In genomic region chr2:189661148-189661956, GRCh38 we compare ENCODE assay signal across 8 cellular contexts. TPM values are rescaled to one million over a fixed set of nuclear protein-coding genes. Genes with fewer than 3 reads are reported as not detected.
DNase-seq lines count a peak whose midpoint lies in the region; ATAC-seq lines count a peak whose summit lies in the region.

Gene ASNSD1, plus strand, starts transcription at chr2:189661459. Its CDS starts 4,674 bp downstream, at chr2:189666133.

- H3K9me3 ChIP-seq in endocrine pancreas (ENCODE audit: control insufficient read depth, low read length) (no peaks in the 10 kb centered on the region), mesenchymal stem cell (ENCODE audit: control insufficient read depth, low read length) (no peaks in the 10 kb centered on the region)

- H3K79me1 ChIP-seq in mesenchymal stem cell (replicated peaks; ENCODE audit: low read length, poor library complexity, severe bottlenecking), result peaks cover 8% of the 10 kb centered on the region

- H2AK5ac ChIP-seq in mesenchymal stem cell (ENCODE audit: low read length, severe bottlenecking), result no peak within 1 kb of the TSS

- DNase-seq in Caki2 (ENCODE audit: low read depth) (peak; percentile 99), HT1080 (ENCODE audit: low read depth) (peak; percentile 99), NOMO-1 (lab: John Stamatoyannopoulos, UW; ENCODE audit: unreplicated experiment in 2 of 2) (peak; percentile 98 to 100), mesenchymal stem cell (peak; percentile 99)
- peak; percentile 97 to 99 for DNase-seq in activated CD8-positive, alpha-beta memory T cell treated with anti-CD3 and anti-CD28 coated beads for 4 hours (ENCODE audit: low read depth in 2 of 2)
- DNase-seq in stimulated activated CD8-positive, alpha-beta memory T cell treated with anti-CD3 and anti-CD28 coated beads, Interleukin-12 subunit alpha, Interleukin-12 subunit beta, amount 100 ng/mL, for 4 hours (ENCODE audit: low read depth), result peak; percentile 98

- H3K23ac ChIP-seq in mesenchymal stem cell (ENCODE audit: low read length in 2 of 2), result peak within 1 kb of the TSS in 1 of 2 experiments; percentile 89

- peak within 1 kb of the TSS; percentile 89 for H2BK15ac ChIP-seq in mesenchymal stem cell (ENCODE audit: low read depth, poor library complexity, severe bottlenecking)

- WGBS in mesenchymal stem cell, result under 1% methylated on average over 45 of the region's 46 CpGs

- peak within 1 kb of the TSS; percentile 50 for H3K27ac ChIP-seq in mesenchymal stem cell (ENCODE audit: low read length, poor library complexity, severe bottlenecking)

- peak within 1 kb of the TSS; percentile 92 to 99 for H3K18ac ChIP-seq in mesenchymal stem cell (ENCODE audit: low read depth in 1 of 2, low read length in 2 of 2)

- H3K14ac ChIP-seq in mesenchymal stem cell (ENCODE audit: low read length in 2 of 2), result peak within 1 kb of the TSS in 1 of 2 experiments; percentile 100

- peak within 1 kb of the TSS; percentile 95 for H4K8ac ChIP-seq in mesenchymal stem cell (ENCODE audit: low read length)

- H2BK12ac ChIP-seq in mesenchymal stem cell (ENCODE audit: low read length in 2 of 2), result peak within 1 kb of the TSS in 1 of 2 experiments; percentile 54

- H3K4me3 ChIP-seq in endocrine pancreas (ENCODE audit: control insufficient read depth, insufficient read depth, low read length) (peak within 1 kb of the TSS; percentile 86), mesenchymal stem cell (ENCODE audit: insufficient read depth in 1 of 2, low read depth in 1 of 2, low read length in 2 of 2) (peak within 1 kb of the TSS; percentile 97 to 99)

- ATAC-seq in GM21360 (IDR thresholded peaks at IDR 0.05; ENCODE audit: unreplicated experiment), result peak; percentile 91

- H2BK120ac ChIP-seq in mesenchymal stem cell (ENCODE audit: low read depth, low read length), result peak within 1 kb of the TSS; percentile 27

- H3K27me3 ChIP-seq in endocrine pancreas (ENCODE audit: control insufficient read depth, insufficient read depth, low read length) (no peaks in the 10 kb centered on the region), mesenchymal stem cell (ENCODE audit: control insufficient read depth in 1 of 2, insufficient read depth in 1 of 2, low read length in 2 of 2) (no peaks in the 10 kb centered on the region)

- H3K36me3 ChIP-seq in endocrine pancreas (ENCODE audit: control insufficient read depth, insufficient read depth, low read length) (no peaks in the 10 kb centered on the region), mesenchymal stem cell (ENCODE audit: control insufficient read depth in 1 of 2, insufficient read depth in 2 of 2, low read depth in 1 of 2, low read length in 2 of 2) (peaks cover 0 to 9% of the 10 kb centered on the region in 2 experiments)

- peak within 1 kb of the TSS; percentile 87 for H4K91ac ChIP-seq in mesenchymal stem cell (ENCODE audit: low read length)

- peak within 1 kb of the TSS; percentile 99 for H3K9ac ChIP-seq in endocrine pancreas (ENCODE audit: control insufficient read depth, insufficient read depth, low read length)
- H3K9ac ChIP-seq in mesenchymal stem cell (ENCODE audit: low read length), result peak within 1 kb of the TSS; percentile 100

- H3K4me1 ChIP-seq in endocrine pancreas (ENCODE audit: control insufficient read depth, insufficient read depth, low read length), result peaks cover 10% of the 10 kb centered on the region
- peaks cover 2% of the 10 kb centered on the region for H3K4me1 ChIP-seq in mesenchymal stem cell (ENCODE audit: control insufficient read depth, insufficient read depth, low read depth, low read length)

- H3K4ac ChIP-seq in mesenchymal stem cell (ENCODE audit: low read depth in 1 of 2, low read length in 2 of 2), result peak within 1 kb of the TSS; percentile 66 to 97

- in situ Hi-C loops in Caki2 (cut with HindIII; ENCODE audit: low pct_unique_long_range_greater_than_20kb, low sequenced_read_pairs), result no loop called here

- H2AFZ ChIP-seq in mesenchymal stem cell (ENCODE audit: low read depth, low read length), result peak within 1 kb of the TSS; percentile 99

- H2BK5ac ChIP-seq in mesenchymal stem cell (ENCODE audit: low read depth, low read length, poor library complexity, severe bottlenecking), result peak within 1 kb of the TSS; percentile 86

- peak within 1 kb of the TSS; percentile 50 for H3K4me2 ChIP-seq in mesenchymal stem cell (ENCODE audit: low read length, poor library complexity, severe bottlenecking)

RNA-seq across cellular contexts. Expression of gene ASNSD1, which starts in this region (rescaled TPM):
- total RNA-seq in Caki2 (2014; rRNA removed; shearing (Covaris generic); ENCODE audit: low replicate concordance), result 33.2 and 39.5 TPM in 2 replicates
- 66.2 and 68.9 TPM in 2 replicates for total RNA-seq in HT1080 (2014; rRNA removed; shearing (Covaris generic))
- 45.9 TPM in 2 replicates for polyA plus RNA-seq in HT1080 (2015; cell fraction: cytosol; rRNA removed)
- 24.7 and 27.3 TPM in 2 replicates for polyA plus RNA-seq in HT1080 (2015; cell fraction: nucleus; rRNA removed)
- polyA plus RNA-seq in mesenchymal stem cell (2013, experiment 1 of 2), result 48.2 TPM
- polyA plus RNA-seq in mesenchymal stem cell (2013, experiment 2 of 2), result 51.3 TPM

Comparison
In these comparisons a context has a peak if more than half of its experiments do, and no peak if none do; other contexts are left out.
1. Peak in every context shown above with its lines: DNase-seq, ATAC-seq, H3K4me3 ChIP-seq and H3K27ac ChIP-seq.